8 cellular contexts compared by ENCODE assay signal in genomic region chr18:24270358-24270936, GRCh38.
A peak's percentile ranks its signal among the peaks of the same experiment; 100 is the strongest.
DNase-seq lines count a peak whose midpoint lies in the region; ATAC-seq, FAIRE-seq and TF ChIP-seq lines count a peak whose summit lies in the region.

No MANE protein-coding gene starts in this region.

- H3K79me1 ChIP-seq in mesendoderm (ENCODE audit: low read length): peaks cover 5% of the 10 kb centered on the region

- ATAC-seq in PC-3: no peak
- ATAC-seq in thoracic aorta (ENCODE audit: insufficient number of reproducible peaks, low FRiP score, low read depth): no peak
- no peak for ATAC-seq in GM21515 (IDR thresholded peaks at IDR 0.05; ENCODE audit: unreplicated experiment)

- DNase-seq in PC-3: peak; percentile 25
- DNase-seq in dorsolateral prefrontal cortex: no peak
- no peak for DNase-seq in mesendoderm
- DNase-seq in thoracic aorta (ENCODE audit: low spot score): no peak
- no peak for DNase-seq in H4 (ENCODE audit: low spot score)
- DNase-seq in GM19239 (ENCODE audit: insufficient read length, low spot score): no peak
- DNase-seq in activated T-cell treated with anti-CD3 and anti-CD28 coated beads, Interleukin-2, amount 50 U/mL, for 24 hours: no peak

- TF ChIP-seq CTCF in PC-3 (conservative IDR thresholded peaks at IDR 0.05; ENCODE audit: low read depth, low read length) (no peak), dorsolateral prefrontal cortex (IDR thresholded peaks at IDR 0.05 in 54 of 56, conservative IDR thresholded peaks at IDR 0.05 in 2 of 56; ENCODE audit: low read depth in 1 of 56, partially characterized antibody in 56 of 56) (no peak), thoracic aorta (IDR thresholded peaks at IDR 0.05) (no peak)

- peak overlapping the region; percentile 83 for H2AFZ ChIP-seq in PC-3 (ENCODE audit: low read length)

- peak overlapping the region; percentile 71 for H3K27ac ChIP-seq in PC-3 (ENCODE audit: low read length)
- peak overlapping the region; percentile 90 to 100 (median 98) for H3K27ac ChIP-seq in dorsolateral prefrontal cortex
- no peak overlapping the region for H3K27ac ChIP-seq in mesendoderm (ENCODE audit: low read depth, low read length)
- H3K27ac ChIP-seq in thoracic aorta: peak overlapping the region; percentile 75 to 81

- H3K4ac ChIP-seq in mesendoderm (ENCODE audit: low read depth, low read length): no peak overlapping the region

- intact Hi-C loops in PC-3 (cut with micrococcal nuclease): loop anchor here (10.0 kb wide), 1 partner anchor 84 kb away; no protein-coding TSS in a partner anchor
- intact Hi-C loops in dorsolateral prefrontal cortex (cut with DNase I): loop anchor here (2.0 to 5.0 kb wide), 2 partner anchors 70 to 93 kb away; no protein-coding TSS in a partner anchor

- POLR2A ChIA-PET in PC-3 (lab: Charles Lee; ENCODE audit: unreplicated experiment): no interaction called here

- H3K56ac ChIP-seq in mesendoderm (ENCODE audit: low read length): peak overlapping the region; percentile 97

- H4K5ac ChIP-seq in mesendoderm (ENCODE audit: low read length): no peak overlapping the region

- BruUV-seq in PC-3 (replicated peaks; lab: Mats Ljungman, UMichigan): TSS peak; percentile 44

- peaks cover 3% of the 10 kb centered on the region for H3K9me3 Mint-ChIP-seq in activated T-cell treated with anti-CD3 and anti-CD28 coated beads, Interleukin-2, amount 50 U/mL, for 24 hours

- no peaks in the 10 kb centered on the region for H3K36me3 Mint-ChIP-seq in activated T-cell treated with anti-CD3 and anti-CD28 coated beads, Interleukin-2, amount 50 U/mL, for 24 hours (ENCODE audit: low read depth)

- H2BK5ac ChIP-seq in mesendoderm (ENCODE audit: low read length): no peak overlapping the region

- H3K4me2 ChIP-seq in PC-3 (ENCODE audit: low read length) (peak overlapping the region; percentile 98), mesendoderm (ENCODE audit: low read length) (peak overlapping the region; percentile 25)

- no peak overlapping the region for H2BK15ac ChIP-seq in mesendoderm (replicated peaks; ENCODE audit: low read depth)

- H3K9me3 ChIP-seq in PC-3 (ENCODE audit: low read length): no peaks in the 10 kb centered on the region
- peaks cover 5% of the 10 kb centered on the region for H3K9me3 ChIP-seq in thoracic aorta

- H3K79me2 ChIP-seq in PC-3 (ENCODE audit: low read length) (peaks cover 65% of the 10 kb centered on the region), mesendoderm (ENCODE audit: control insufficient read depth, insufficient read depth, low read length) (peaks cover 3% of the 10 kb centered on the region)

- H3K18ac ChIP-seq in mesendoderm (ENCODE audit: low read length): no peak overlapping the region

- no peaks in the 10 kb centered on the region for H3K36me3 ChIP-seq in PC-3 (ENCODE audit: low read depth, low read length)
- no peaks in the 10 kb centered on the region for H3K36me3 ChIP-seq in mesendoderm (ENCODE audit: control insufficient read depth, insufficient read depth, low read length)
- H3K36me3 ChIP-seq in thoracic aorta: no peaks in the 10 kb centered on the region

- no peak overlapping the region for H3K4me3 Mint-ChIP-seq in activated T-cell treated with anti-CD3 and anti-CD28 coated beads, Interleukin-2, amount 50 U/mL, for 24 hours

- no peaks in the 10 kb centered on the region for H3K27me3 ChIP-seq in PC-3 (ENCODE audit: low read length)
- no peaks in the 10 kb centered on the region for H3K27me3 ChIP-seq in dorsolateral prefrontal cortex
- no peaks in the 10 kb centered on the region for H3K27me3 ChIP-seq in mesendoderm (ENCODE audit: insufficient read depth, low read length, poor library complexity)
- no peaks in the 10 kb centered on the region for H3K27me3 ChIP-seq in thoracic aorta (replicated peaks; ENCODE audit: insufficient read depth)

- H2BK120ac ChIP-seq in mesendoderm (ENCODE audit: low read depth, low read length): no peak overlapping the region

- H2AK5ac ChIP-seq in mesendoderm (ENCODE audit: low read length): no peak overlapping the region

- H3K4me1 Mint-ChIP-seq in activated T-cell treated with anti-CD3 and anti-CD28 coated beads, Interleukin-2, amount 50 U/mL, for 24 hours (ENCODE audit: low read depth): peaks cover 8% of the 10 kb centered on the region

- peak overlapping the region; percentile 94 for H3K4me3 ChIP-seq in PC-3 (ENCODE audit: low read length)
- H3K4me3 ChIP-seq in dorsolateral prefrontal cortex: peak overlapping the region; percentile 65 to 98 (median 86)
- peak overlapping the region; percentile 54 for H3K4me3 ChIP-seq in mesendoderm (ENCODE audit: low read length)
- H3K4me3 ChIP-seq in thoracic aorta: peak overlapping the region; percentile 89

- WGBS in mesendoderm (ENCODE audit: extremely low coverage, insufficient coverage, low lambda C conversion rate): no CpG with 5 or more reads among the region's 4 CpGs

- H3K27me3 Mint-ChIP-seq in activated T-cell treated with anti-CD3 and anti-CD28 coated beads, Interleukin-2, amount 50 U/mL, for 24 hours: peaks cover 43% of the 10 kb centered on the region

- peaks cover 6% of the 10 kb centered on the region for H3F3A ChIP-seq in PC-3 (ENCODE audit: low read length, unreplicated experiment)

- H4K8ac ChIP-seq in mesendoderm (ENCODE audit: low read depth, low read length): peak overlapping the region; percentile 65

- no peaks in the 10 kb centered on the region for H3K9me2 ChIP-seq in PC-3 (replicated peaks; ENCODE audit: low read length)

- H3K4me1 ChIP-seq in PC-3 (ENCODE audit: insufficient read depth, low read length) (peaks cover 58% of the 10 kb centered on the region), mesendoderm (ENCODE audit: control insufficient read depth, low read depth, low read length) (peaks cover 5% of the 10 kb centered on the region), thoracic aorta (ENCODE audit: control insufficient read depth in 1 of 2, low read depth in 2 of 2) (peaks cover 5 to 13% of the 10 kb centered on the region in 2 donors)

- CTCF ChIA-PET in PC-3 (lab: Charles Lee): interaction anchor here (0.6 to 1.8 kb wide), 3 partner anchors 39 to 94 kb away, joined by 3 to 7 read pairs (median 4); no protein-coding TSS in a partner anchor

- no peaks in the 10 kb centered on the region; the same call in 1 of the 2 replicates for H4K20me1 ChIP-seq in PC-3 (ENCODE audit: low read length)

- no peak for FAIRE-seq in GM19239 (lab: Jason Lieb, UNC)

- H3K23ac ChIP-seq in mesendoderm (ENCODE audit: low read length): no peak overlapping the region

- H3K9ac ChIP-seq in PC-3 (ENCODE audit: low read length) (peak overlapping the region; percentile 77), mesendoderm (ENCODE audit: low read length) (peak overlapping the region; percentile 90)

- H3K27ac Mint-ChIP-seq in activated T-cell treated with anti-CD3 and anti-CD28 coated beads, Interleukin-2, amount 50 U/mL, for 24 hours: no peak overlapping the region
